21 cellular contexts compared by ENCODE assay signal in the genomic region with DNA sequence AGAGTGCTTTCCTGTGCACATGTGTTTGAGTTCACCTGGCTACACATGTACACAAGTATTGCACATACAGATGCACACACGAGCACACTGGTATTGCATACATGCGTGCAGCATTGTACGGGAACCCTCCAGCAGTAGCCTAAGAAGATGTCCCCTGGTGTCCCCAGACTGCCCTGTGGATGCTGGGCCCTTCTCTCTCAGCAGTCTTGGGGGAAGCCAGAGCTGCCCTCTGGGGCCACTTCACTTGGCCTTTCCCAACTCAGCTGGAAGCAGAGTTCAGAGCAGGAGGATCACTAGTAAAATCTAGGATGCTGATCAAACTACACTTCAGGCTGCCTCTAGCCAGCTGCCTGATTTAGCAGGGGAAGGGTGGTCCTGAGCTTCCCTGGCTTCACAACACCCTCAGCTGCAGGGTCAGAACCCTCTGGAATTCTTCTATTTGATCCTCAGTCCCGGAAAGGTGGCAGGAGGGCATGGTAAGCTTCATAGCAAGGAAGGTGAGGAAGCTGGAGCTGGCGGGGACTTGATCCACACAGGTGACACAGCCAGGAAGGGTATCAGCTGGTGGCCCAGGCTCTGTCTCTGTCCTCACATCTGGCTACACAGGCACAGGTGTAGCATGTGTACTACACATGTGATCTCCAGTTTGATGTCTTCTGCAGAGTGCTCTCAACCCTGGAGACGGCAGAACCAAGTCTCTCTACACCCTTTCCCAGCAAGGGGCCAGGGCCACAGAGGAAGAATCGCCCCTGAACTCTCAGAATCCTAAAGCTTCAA. TPM values are rescaled to one million over a fixed set of nuclear protein-coding genes. Genes with fewer than 3 reads are reported as not detected.
DNase-seq lines count a peak whose midpoint lies in the region; ATAC-seq and TF ChIP-seq lines count a peak whose summit lies in the region.
"Had no signal": no experiment of that assay in that cellular context is flagged by ENCODE, and none has a peak within 500 bp of the region (broad histone marks: within the 10 kb centered on the region; RNA-seq: fewer than 3 reads in every experiment).

No MANE protein-coding gene starts in this region.

- no peak for TF ChIP-seq POLR2A in esophagus muscularis mucosa (IDR thresholded peaks at IDR 0.05; ENCODE audit: low read depth)

- POLR2A ChIA-PET in activated naive CD8-positive, alpha-beta T cell treated with anti-CD3 and anti-CD28 coated beads, Interleukin-2, amount 10 ng/mL, durations not matched to agents 7 days and 5 days (lab: Charles Lee), result no interaction called here

- H3K36me3 ChIP-seq in esophagus muscularis mucosa, result no peaks in the 10 kb centered on the region
- H3K36me3 ChIP-seq: BE2C, HAP-1, MG63 had no signal

- H3K27me3 ChIP-seq in esophagus muscularis mucosa, result no peaks in the 10 kb centered on the region
- H3K27me3 ChIP-seq: BE2C, MG63 had no signal

- H3K4me1 Mint-ChIP-seq in activated naive CD8-positive, alpha-beta T cell treated with anti-CD3 and anti-CD28 coated beads, Interleukin-2, amount 10 ng/mL, durations not matched to agents 7 days and 5 days, result no peaks in the 10 kb centered on the region
- H3K4me1 Mint-ChIP-seq in activated naive CD8-positive, alpha-beta T cell treated with anti-CD3 and anti-CD28 coated beads, Interleukin-2, amount 50 U/mL, for 24 hours, result no peaks in the 10 kb centered on the region
- H3K4me1 Mint-ChIP-seq in neural crest cell, result no peaks in the 10 kb centered on the region
- no peaks in the 10 kb centered on the region for H3K4me1 Mint-ChIP-seq in stimulated activated effector memory CD8-positive, alpha-beta T cell treated with anti-CD3 and anti-CD28 coated beads, Interleukin-12 subunit alpha, Interleukin-12 subunit beta, amount 100 ng/mL, for 72 hours

- H3K27ac ChIP-seq in esophagus muscularis mucosa (replicated peaks in 1 of 4), result no peak overlapping the region
- H3K27ac ChIP-seq: A549, HL-60 had no signal

- H3K36me3 Mint-ChIP-seq in activated naive CD8-positive, alpha-beta T cell treated with anti-CD3 and anti-CD28 coated beads, Interleukin-2, amount 10 ng/mL, durations not matched to agents 7 days and 5 days, result no peaks in the 10 kb centered on the region
- no peaks in the 10 kb centered on the region for H3K36me3 Mint-ChIP-seq in activated naive CD8-positive, alpha-beta T cell treated with anti-CD3 and anti-CD28 coated beads, Interleukin-2, amount 50 U/mL, for 24 hours (ENCODE audit: low read depth)
- no peaks in the 10 kb centered on the region for H3K36me3 Mint-ChIP-seq in neural crest cell (ENCODE audit: low read depth)
- no peaks in the 10 kb centered on the region for H3K36me3 Mint-ChIP-seq in stimulated activated effector memory CD8-positive, alpha-beta T cell treated with anti-CD3 and anti-CD28 coated beads, Interleukin-12 subunit alpha, Interleukin-12 subunit beta, amount 100 ng/mL, for 72 hours

- TF ChIP-seq CTCF in esophagus muscularis mucosa (IDR thresholded peaks at IDR 0.05) (no peak), neural crest cell (conservative IDR thresholded peaks at IDR 0.05) (no peak)

- intact Hi-C loops in esophagus muscularis mucosa (cut with DNase I), result no loop called here

- no peaks in the 10 kb centered on the region for H3K9me3 ChIP-seq in esophagus muscularis mucosa
- H3K9me3 ChIP-seq: A549, BE2C, HAP-1, MG63 had no signal

- H3K4me3 Mint-ChIP-seq in activated naive CD8-positive, alpha-beta T cell treated with anti-CD3 and anti-CD28 coated beads, Interleukin-2, amount 10 ng/mL, durations not matched to agents 7 days and 5 days, result no peak overlapping the region
- no peak overlapping the region for H3K4me3 Mint-ChIP-seq in activated naive CD8-positive, alpha-beta T cell treated with anti-CD3 and anti-CD28 coated beads, Interleukin-2, amount 50 U/mL, for 24 hours
- no peak overlapping the region for H3K4me3 Mint-ChIP-seq in neural crest cell
- no peak overlapping the region for H3K4me3 Mint-ChIP-seq in stimulated activated effector memory CD8-positive, alpha-beta T cell treated with anti-CD3 and anti-CD28 coated beads, Interleukin-12 subunit alpha, Interleukin-12 subunit beta, amount 100 ng/mL, for 72 hours

- DNase-seq in activated naive CD8-positive, alpha-beta T cell treated with anti-CD3 and anti-CD28 coated beads, Interleukin-2, amount 10 ng/mL, durations not matched to agents 7 days and 5 days, result peak; percentile 8
- DNase-seq in activated naive CD8-positive, alpha-beta T cell treated with anti-CD3 and anti-CD28 coated beads, Interleukin-2, amount 50 U/mL, for 24 hours, result no peak
- DNase-seq in esophagus muscularis mucosa (ENCODE audit: extremely low spot score) (peak; percentile 75), neural crest cell (ENCODE audit: low read depth, low spot score) (no peak), NCI-H82 treated with DMSO at 0.1 percent for 48 hours (lab: John Stamatoyannopoulos, UW; ENCODE audit: unreplicated experiment) (no peak)
- DNase-seq in stimulated activated effector memory CD8-positive, alpha-beta T cell treated with anti-CD3 and anti-CD28 coated beads, Interleukin-12 subunit alpha, Interleukin-12 subunit beta, amount 100 ng/mL, for 72 hours (ENCODE audit: low spot score in 2 of 2), result peak in 1 of 2 donors; percentile 36
- DNase-seq: BE2C; MG63; NCI-H1048; NCI-H1417 treated with DMSO at 0.1 percent for 48 hours; NCI-H187 treated with DMSO at 0.1 percent for 48 hours; NCI-H2107; NCI-H748 treated with DMSO at 0.1 percent for 48 hours; NK-92 treated with Interleukin-12 subunit alpha and Interleukin-12 subunit beta, amount 100 ng/mL, for 24 hours had no signal

- no peaks in the 10 kb centered on the region for H3K4me1 ChIP-seq in esophagus muscularis mucosa
- H3K4me1 ChIP-seq: A549, BE2C had no signal

- H3K27ac Mint-ChIP-seq in activated naive CD8-positive, alpha-beta T cell treated with anti-CD3 and anti-CD28 coated beads, Interleukin-2, amount 10 ng/mL, durations not matched to agents 7 days and 5 days, result no peak overlapping the region
- H3K27ac Mint-ChIP-seq in activated naive CD8-positive, alpha-beta T cell treated with anti-CD3 and anti-CD28 coated beads, Interleukin-2, amount 50 U/mL, for 24 hours, result no peak overlapping the region
- peak overlapping the region; percentile 27 for H3K27ac Mint-ChIP-seq in neural crest cell (ENCODE audit: unreplicated experiment)
- no peak overlapping the region for H3K27ac Mint-ChIP-seq in stimulated activated effector memory CD8-positive, alpha-beta T cell treated with anti-CD3 and anti-CD28 coated beads, Interleukin-12 subunit alpha, Interleukin-12 subunit beta, amount 100 ng/mL, for 72 hours

- no peaks in the 10 kb centered on the region for H3K9me3 Mint-ChIP-seq in activated naive CD8-positive, alpha-beta T cell treated with anti-CD3 and anti-CD28 coated beads, Interleukin-2, amount 10 ng/mL, durations not matched to agents 7 days and 5 days
- no peaks in the 10 kb centered on the region for H3K9me3 Mint-ChIP-seq in activated naive CD8-positive, alpha-beta T cell treated with anti-CD3 and anti-CD28 coated beads, Interleukin-2, amount 50 U/mL, for 24 hours
- no peaks in the 10 kb centered on the region for H3K9me3 Mint-ChIP-seq in neural crest cell
- H3K9me3 Mint-ChIP-seq in stimulated activated effector memory CD8-positive, alpha-beta T cell treated with anti-CD3 and anti-CD28 coated beads, Interleukin-12 subunit alpha, Interleukin-12 subunit beta, amount 100 ng/mL, for 72 hours, result no peaks in the 10 kb centered on the region

- TF ChIP-seq EP300 in esophagus muscularis mucosa (IDR thresholded peaks at IDR 0.05), result no peak

- 78% methylated on average over 7 of the region's 7 CpGs for WGBS in esophagus muscularis mucosa

- H3K4me3 ChIP-seq in esophagus muscularis mucosa, result no peak overlapping the region
- H3K4me3 ChIP-seq: A549, HAP-1, K562, MG63 had no signal

- ATAC-seq in activated naive CD8-positive, alpha-beta T cell treated with anti-CD3 and anti-CD28 coated beads, Interleukin-2, amount 10 ng/mL, durations not matched to agents 7 days and 5 days (ENCODE audit: low read depth), result no peak
- no peak for ATAC-seq in activated naive CD8-positive, alpha-beta T cell treated with anti-CD3 and anti-CD28 coated beads, Interleukin-2, amount 50 U/mL, for 24 hours
- peak; percentile 46 for ATAC-seq in stimulated activated effector memory CD8-positive, alpha-beta T cell treated with anti-CD3 and anti-CD28 coated beads, Interleukin-12 subunit alpha, Interleukin-12 subunit beta, amount 100 ng/mL, for 72 hours
- ATAC-seq in GM21447 (IDR thresholded peaks at IDR 0.05; ENCODE audit: unreplicated experiment) (no peak), GM19463 (IDR thresholded peaks at IDR 0.05; ENCODE audit: unreplicated experiment) (no peak)
- ATAC-seq: A549, HepG2, K562 had no signal

- peaks cover 2% of the 10 kb centered on the region for H3K27me3 Mint-ChIP-seq in activated naive CD8-positive, alpha-beta T cell treated with anti-CD3 and anti-CD28 coated beads, Interleukin-2, amount 10 ng/mL, durations not matched to agents 7 days and 5 days
- H3K27me3 Mint-ChIP-seq in activated naive CD8-positive, alpha-beta T cell treated with anti-CD3 and anti-CD28 coated beads, Interleukin-2, amount 50 U/mL, for 24 hours, result peaks cover 4% of the 10 kb centered on the region
- no peaks in the 10 kb centered on the region for H3K27me3 Mint-ChIP-seq in neural crest cell (ENCODE audit: low read depth)

RNA-seq across cellular contexts. Expression of a gene that starts 36.5 kb away (rescaled TPM):
- under 1 TPM; 0.11 to 0.22 TPM for total RNA-seq in activated naive CD8-positive, alpha-beta T cell treated with anti-CD3 and anti-CD28 coated beads, Interleukin-2, amount 10 ng/mL, durations not matched to agents 7 days and 5 days
- total RNA-seq in esophagus muscularis mucosa (100 to 1,000 TPM in 2 of 4 donors, 10 to 100 TPM in 2; 84.3 to 208 (median 93.6) TPM), neural crest cell (18.0 and 19.3 TPM in 2 replicates)

Comparison
In these comparisons a context has a peak if more than half of its experiments do, and no peak if none do; other contexts are left out.
1. DNase-seq: peak in activated naive CD8-positive, alpha-beta T cell treated with anti-CD3 and anti-CD28 coated beads, Interleukin-2, amount 10 ng/mL, durations not matched to agents 7 days and 5 days (single experiment) and esophagus muscularis mucosa (single experiment); none in activated naive CD8-positive, alpha-beta T cell treated with anti-CD3 and anti-CD28 coated beads, Interleukin-2, amount 50 U/mL, for 24 hours (single experiment), neural crest cell (single experiment) and NCI-H82 treated with DMSO at 0.1 percent for 48 hours (single experiment).
2. RNA of a gene that starts 36.5 kb away (total RNA-seq): 84.3 to 208 TPM in esophagus muscularis mucosa and 18.0 to 19.3 TPM in neural crest cell; 0.11 to 0.22 TPM in activated naive CD8-positive, alpha-beta T cell treated with anti-CD3 and anti-CD28 coated beads, Interleukin-2, amount 10 ng/mL, durations not matched to agents 7 days and 5 days; every median in the first group is over 10 times any median in the second.